ENCODE assay signal across 1 cellular context in genomic region chr5:146635443-146635842, GRCh38.
TF ChIP-seq lines count a peak whose summit lies in the region.

No MANE protein-coding gene starts in this region.

TF ChIP-seq in GM23338, 12 proteins besides CTCF, POLR2A, EP300 and RAD21:
- no peak for TF ChIP-seq REST (IDR thresholded peaks at IDR 0.05; ENCODE audit: unreplicated experiment)
- no peak for TF ChIP-seq POLR2AphosphoS5 (IDR thresholded peaks at IDR 0.05; ENCODE audit: low read depth)
- TF ChIP-seq EZH2phosphoT487 (IDR thresholded peaks at IDR 0.05; ENCODE audit: unreplicated experiment), result no peak
- no peak for TF ChIP-seq ZNF331 (CRISPR knock-in tag; IDR thresholded peaks at IDR 0.05; ENCODE audit: low read depth)
- no peak for TF ChIP-seq NANOG (IDR thresholded peaks at IDR 0.05; ENCODE audit: borderline replicate concordance)
- TF ChIP-seq EZH2 (IDR thresholded peaks at IDR 0.05; ENCODE audit: low read depth, unreplicated experiment), result no peak
